ENCODE assay signal across 1 cellular context in genomic region chr14:21269252-21270046, GRCh38.
A peak's percentile ranks its signal among the peaks of the same experiment; 100 is the strongest.
TF ChIP-seq lines count a peak whose summit lies in the region.

Gene HNRNPC, minus strand, starts transcription at chr14:21269442. Its CDS starts 35,249 bp downstream, at chr14:21234193.

TF ChIP-seq in HepG2, 621 proteins besides CTCF, POLR2A, EP300 and RAD21 (continued from another document and continues in another):
- TF ChIP-seq DMTF1 (CRISPR knock-in tag; IDR thresholded peaks at IDR 0.05) = peak; percentile 100
- TF ChIP-seq SATB2 (CRISPR knock-in tag; IDR thresholded peaks at IDR 0.05) = 0 out of 2 replicates have a peak, but pooled peaks have one; percentile 73
- TF ChIP-seq ATF7 (IDR thresholded peaks at IDR 0.05) = no peak
- no peak for TF ChIP-seq ATF7 (CRISPR knock-in tag; IDR thresholded peaks at IDR 0.05)
- peak; percentile 86; the same call in 1 of the 2 replicates for TF ChIP-seq ZFP91 (CRISPR knock-in tag; IDR thresholded peaks at IDR 0.05; ENCODE audit: borderline replicate concordance)
- peak; percentile 31; the same call in 1 of the 2 replicates for TF ChIP-seq PATZ1 (CRISPR knock-in tag; IDR thresholded peaks at IDR 0.05)
- TF ChIP-seq RBAK (CRISPR knock-in tag; IDR thresholded peaks at IDR 0.05) = no peak
- TF ChIP-seq HBP1 (CRISPR knock-in tag; IDR thresholded peaks at IDR 0.05; ENCODE audit: low read depth) = 0 out of 2 replicates have a peak, but pooled peaks have one; percentile 65
- TF ChIP-seq TFAP4 (IDR thresholded peaks at IDR 0.05; ENCODE audit: borderline replicate concordance, low read depth) = peak; percentile 51
- peak; percentile 54; the same call in 1 of the 2 replicates for TF ChIP-seq MNT (IDR thresholded peaks at IDR 0.05)
- no peak for TF ChIP-seq ZNF850 (CRISPR knock-in tag; conservative IDR thresholded peaks at IDR 0.05)
- TF ChIP-seq GMEB2 (CRISPR knock-in tag; IDR thresholded peaks at IDR 0.05; ENCODE audit: low read depth) = no peak; the same call in 1 of the 2 replicates
- peak; percentile 89 for TF ChIP-seq TP53 (CRISPR knock-in tag; conservative IDR thresholded peaks at IDR 0.05)
- 0 out of 2 replicates have a peak, but pooled peaks have one; percentile 67 for TF ChIP-seq ZFP1 (CRISPR knock-in tag; IDR thresholded peaks at IDR 0.05)
- no peak for TF ChIP-seq ZNF10 (CRISPR knock-in tag; IDR thresholded peaks at IDR 0.05; ENCODE audit: borderline replicate concordance, low read depth)
- peak; percentile 94 for TF ChIP-seq KAT8 (CRISPR knock-in tag; IDR thresholded peaks at IDR 0.05)
- peak; percentile 85 for TF ChIP-seq GATAD1 (CRISPR knock-in tag; IDR thresholded peaks at IDR 0.05)
- TF ChIP-seq ZKSCAN5 (CRISPR knock-in tag; IDR thresholded peaks at IDR 0.05) = no peak
- TF ChIP-seq SRF (IDR thresholded peaks at IDR 0.05; ENCODE audit: low read depth, low read length) = peak; percentile 61; the same call in 1 of the 2 replicates
- TF ChIP-seq ZNF180 (CRISPR knock-in tag; IDR thresholded peaks at IDR 0.05; ENCODE audit: borderline replicate concordance, low read depth) = 0 out of 2 replicates have a peak, but pooled peaks have one; percentile 75
- TF ChIP-seq ZNF414 (CRISPR knock-in tag; IDR thresholded peaks at IDR 0.05) = peak; percentile 71; the same call in 1 of the 2 replicates
- TF ChIP-seq ZBTB8A (CRISPR knock-in tag; IDR thresholded peaks at IDR 0.05; ENCODE audit: borderline replicate concordance, low read depth) = no peak; the same call in 1 of the 2 replicates
- peak; percentile 55; the same call in 1 of the 2 replicates for TF ChIP-seq ZNF552 (CRISPR knock-in tag; IDR thresholded peaks at IDR 0.05; ENCODE audit: borderline replicate concordance)
- peak; percentile 83; the same call in 1 of the 2 replicates for TF ChIP-seq MIER3 (CRISPR knock-in tag; IDR thresholded peaks at IDR 0.05; ENCODE audit: borderline replicate concordance)
- peak; percentile 99 for TF ChIP-seq TAF1 (CRISPR knock-in tag; IDR thresholded peaks at IDR 0.05)
- TF ChIP-seq FOSL2 (CRISPR knock-in tag; IDR thresholded peaks at IDR 0.05) = peak; percentile 55
- 0 out of 2 replicates have a peak, but pooled peaks have one; percentile 57 for TF ChIP-seq CREB3 (CRISPR knock-in tag; IDR thresholded peaks at IDR 0.05)
- no peak; the same call in 1 of the 2 replicates for TF ChIP-seq ZNF615 (CRISPR knock-in tag; IDR thresholded peaks at IDR 0.05; ENCODE audit: borderline replicate concordance)
- TF ChIP-seq SNAI1 (CRISPR knock-in tag; IDR thresholded peaks at IDR 0.05; ENCODE audit: borderline replicate concordance) = peak; percentile 71; the same call in 1 of the 2 replicates
- no peak for TF ChIP-seq ZNF484 (CRISPR knock-in tag; IDR thresholded peaks at IDR 0.05; ENCODE audit: borderline replicate concordance, low read depth)
- no peak for TF ChIP-seq ZUFSP (CRISPR knock-in tag; IDR thresholded peaks at IDR 0.05; ENCODE audit: borderline replicate concordance)
- no peak for TF ChIP-seq HINFP (CRISPR knock-in tag; IDR thresholded peaks at IDR 0.05; ENCODE audit: low read depth)
- no peak for TF ChIP-seq RELA (CRISPR knock-in tag; IDR thresholded peaks at IDR 0.05)
- peak; percentile 89; the same call in 1 of the 2 replicates for TF ChIP-seq ZNF569 (CRISPR knock-in tag; IDR thresholded peaks at IDR 0.05; ENCODE audit: borderline replicate concordance)
- peak; percentile 65 for TF ChIP-seq TFE3 (CRISPR knock-in tag; IDR thresholded peaks at IDR 0.05)
- TF ChIP-seq ZEB1 (IDR thresholded peaks at IDR 0.05; ENCODE audit: insufficient replicate concordance, low read depth) = no peak
- no peak for TF ChIP-seq SYNCRIP (IDR thresholded peaks at IDR 0.05; ENCODE audit: insufficient read depth, low read depth, low read length)
- TF ChIP-seq ZNF225 (CRISPR knock-in tag; IDR thresholded peaks at IDR 0.05) = 0 out of 2 replicates have a peak, but pooled peaks have one; percentile 67
- TF ChIP-seq ASH2L (IDR thresholded peaks at IDR 0.05; ENCODE audit: insufficient read length, low read depth, low read length) = peak; percentile 93
